Comparison of ENCODE assay signal across 24 cellular contexts in genomic region chrX:33252306-33252825, GRCh38. TPM values are rescaled to one million over a fixed set of nuclear protein-coding genes. Genes with fewer than 3 reads are reported as not detected.
DNase-seq lines count a peak whose midpoint lies in the region; FAIRE-seq and TF ChIP-seq lines count a peak whose summit lies in the region.
"Had no signal": no experiment of that assay in that cellular context is flagged by ENCODE, and none has a peak within 500 bp of the region (broad histone marks: within the 10 kb centered on the region; RNA-seq: fewer than 3 reads in every experiment).

No MANE protein-coding gene starts in this region.

- POLR2A ChIA-PET in PC-9 (lab: Charles Lee; ENCODE audit: unreplicated experiment): no interaction called here

- H3K36me3 Mint-ChIP-seq in Calu3 (ENCODE audit: insufficient read depth, unreplicated experiment) (no peaks in the 10 kb centered on the region), astrocyte (ENCODE audit: low read depth, unreplicated experiment) (no peaks in the 10 kb centered on the region)
- H3K36me3 Mint-ChIP-seq: IgD-negative memory B cell had no signal

- no peaks in the 10 kb centered on the region for H3K9me3 ChIP-seq in astrocyte (ENCODE audit: insufficient read depth, low read depth, low read length)
- H3K9me3 ChIP-seq in PC-9 (ENCODE audit: insufficient read depth, low read depth): no peaks in the 10 kb centered on the region
- H3K9me3 ChIP-seq: adrenal gland, BE2C, transverse colon had no signal

- H2AK5ac ChIP-seq in mesendoderm (ENCODE audit: low read length): no peak overlapping the region

- no TSS peak for BruUV-seq in Calu3 (replicated peaks; lab: Mats Ljungman, UMichigan)
- no TSS peak for BruUV-seq in PC-9 (replicated peaks; lab: Mats Ljungman, UMichigan)

- H3K23ac ChIP-seq in mesendoderm (ENCODE audit: low read length): no peak overlapping the region

- H3K9me2 ChIP-seq in PC-9 (ENCODE audit: insufficient read depth): no peaks in the 10 kb centered on the region

- H3K4me2 ChIP-seq in astrocyte (ENCODE audit: low read length): no peak overlapping the region
- H3K4me2 ChIP-seq in mesendoderm (ENCODE audit: low read length): no peak overlapping the region
- no peak overlapping the region for H3K4me2 ChIP-seq in PC-9

- H3K4me1 ChIP-seq in astrocyte (ENCODE audit: insufficient read depth, low read length) (no peaks in the 10 kb centered on the region), mesendoderm (ENCODE audit: control insufficient read depth, low read depth, low read length) (no peaks in the 10 kb centered on the region), PC-9 (replicated peaks; ENCODE audit: insufficient read depth) (no peaks in the 10 kb centered on the region)
- H3K4me1 ChIP-seq: adrenal gland, BE2C, transverse colon had no signal

- no peak overlapping the region for H3K27ac ChIP-seq in astrocyte (ENCODE audit: low read depth, low read length)
- H3K27ac ChIP-seq in mesendoderm (ENCODE audit: low read depth, low read length): no peak overlapping the region
- H3K27ac ChIP-seq in PC-9: no peak overlapping the region
- H3K27ac ChIP-seq: adrenal gland, epithelial cell of prostate, skin epidermis, transverse colon had no signal

- FAIRE-seq in astrocyte (lab: Jason Lieb, UNC): peak; percentile 75

- H2BK5ac ChIP-seq in mesendoderm (ENCODE audit: low read length): no peak overlapping the region

- H3K79me2 ChIP-seq in astrocyte (ENCODE audit: insufficient read depth, low read length) (no peaks in the 10 kb centered on the region), mesendoderm (ENCODE audit: control insufficient read depth, insufficient read depth, low read length) (no peaks in the 10 kb centered on the region), PC-9 (ENCODE audit: low read depth) (no peaks in the 10 kb centered on the region)

- CTCF ChIA-PET in Calu3 (lab: Charles Lee): no interaction called here
- CTCF ChIA-PET in PC-9 (lab: Charles Lee): no interaction called here

- DNase-seq in Calu3: peak; percentile 8
- DNase-seq in NB4 (ENCODE audit: low read depth): peak; percentile 0
- DNase-seq in astrocyte (ENCODE audit: low read depth): no peak
- DNase-seq in mesendoderm: peak; percentile 69
- DNase-seq in NCI-H1105 (lab: John Stamatoyannopoulos, UW): no peak
- DNase-seq in PC-9: no peak
- DNase-seq in effector CD8-positive, alpha-beta T cell (lab: John Stamatoyannopoulos, UW): no peak
- no peak for DNase-seq in NCI-H446 treated with DMSO at 0.1 percent for 48 hours (lab: John Stamatoyannopoulos, UW)
- DNase-seq: ACHN; activated naive CD4-positive, alpha-beta T cell treated with anti-CD3 and anti-CD28 coated beads for 36 hours; adrenal gland; BE2C; DND-41; kidney glomerular epithelial cell; NCI-H1092; NCI-H1930; NCI-H82; nephron progenitor cell; Right ventricle myocardium superior; transverse colon had no signal

- H3K27me3 Mint-ChIP-seq in Calu3 (ENCODE audit: unreplicated experiment): no peaks in the 10 kb centered on the region
- no peaks in the 10 kb centered on the region for H3K27me3 Mint-ChIP-seq in astrocyte (ENCODE audit: low read depth, unreplicated experiment)
- H3K27me3 Mint-ChIP-seq: IgD-negative memory B cell had no signal

- no CpG with 5 or more reads among the region's 1 CpG for WGBS in mesendoderm (ENCODE audit: extremely low coverage, insufficient coverage, low lambda C conversion rate)

- no peaks in the 10 kb centered on the region for H3K36me3 ChIP-seq in astrocyte (ENCODE audit: insufficient read depth, low read length)
- no peaks in the 10 kb centered on the region for H3K36me3 ChIP-seq in mesendoderm (ENCODE audit: control insufficient read depth, insufficient read depth, low read length)
- H3K36me3 ChIP-seq in PC-9 (ENCODE audit: low read depth): no peaks in the 10 kb centered on the region
- H3K36me3 ChIP-seq: adrenal gland, BE2C, transverse colon had no signal

- H3F3A ChIP-seq in PC-9 (ENCODE audit: insufficient read depth, low read depth): no peaks in the 10 kb centered on the region

- H3K4ac ChIP-seq in mesendoderm (ENCODE audit: low read depth, low read length): no peak overlapping the region

- no peaks in the 10 kb centered on the region for H3K79me1 ChIP-seq in mesendoderm (ENCODE audit: low read length)

- no peaks in the 10 kb centered on the region for H3K27me3 ChIP-seq in astrocyte (ENCODE audit: insufficient read depth, low read length)
- no peaks in the 10 kb centered on the region for H3K27me3 ChIP-seq in mesendoderm (ENCODE audit: insufficient read depth, low read length, poor library complexity)
- no peaks in the 10 kb centered on the region for H3K27me3 ChIP-seq in PC-9 (ENCODE audit: insufficient read depth, low read depth)
- H3K27me3 ChIP-seq: adrenal gland, BE2C, transverse colon had no signal

- H3K9me3 Mint-ChIP-seq in Calu3 (ENCODE audit: low read depth, unreplicated experiment) (no peaks in the 10 kb centered on the region), astrocyte (ENCODE audit: unreplicated experiment) (no peaks in the 10 kb centered on the region)
- H3K9me3 Mint-ChIP-seq: activated naive CD4-positive, alpha-beta T cell treated with anti-CD3 and anti-CD28 coated beads for 36 hours; nephron progenitor cell had no signal

- H4K8ac ChIP-seq in mesendoderm (ENCODE audit: low read depth, low read length): no peak overlapping the region

- no peaks in the 10 kb centered on the region for H4K20me1 ChIP-seq in astrocyte (ENCODE audit: insufficient read depth, low read length)
- no peaks in the 10 kb centered on the region for H4K20me1 ChIP-seq in PC-9 (ENCODE audit: insufficient read depth)

- TF ChIP-seq CTCF in Calu3 (IDR thresholded peaks at IDR 0.05; ENCODE audit: unreplicated experiment): no peak
- TF ChIP-seq CTCF in NB4 (IDR thresholded peaks at IDR 0.05; ENCODE audit: low read depth, low read length): no peak
- TF ChIP-seq CTCF in astrocyte (IDR thresholded peaks at IDR 0.05; ENCODE audit: insufficient read depth, low read depth, low read length): no peak
- TF ChIP-seq CTCF in PC-9 (conservative IDR thresholded peaks at IDR 0.05): no peak

- H2AFZ ChIP-seq in astrocyte (ENCODE audit: low read depth, low read length) (no peak overlapping the region), PC-9 (no peak overlapping the region)

- H3K4me1 Mint-ChIP-seq in Calu3 (ENCODE audit: low read depth, unreplicated experiment) (peaks cover 11% of the 10 kb centered on the region), astrocyte (ENCODE audit: low read depth, unreplicated experiment) (no peaks in the 10 kb centered on the region)
- H3K4me1 Mint-ChIP-seq: IgD-negative memory B cell, nephron progenitor cell had no signal

- no peak overlapping the region for H3K27ac Mint-ChIP-seq in Calu3 (ENCODE audit: unreplicated experiment)
- H3K27ac Mint-ChIP-seq in astrocyte (ENCODE audit: unreplicated experiment): no peak overlapping the region
- H3K27ac Mint-ChIP-seq: activated naive CD4-positive, alpha-beta T cell treated with anti-CD3 and anti-CD28 coated beads for 36 hours; IgD-negative memory B cell; nephron progenitor cell had no signal

- no peak overlapping the region for H3K4me3 ChIP-seq in NB4 (ENCODE audit: low read depth, low read length)
- H3K4me3 ChIP-seq in astrocyte (ENCODE audit: insufficient read depth, low read depth, low read length): no peak overlapping the region
- no peak overlapping the region for H3K4me3 ChIP-seq in mesendoderm (ENCODE audit: low read length)
- H3K4me3 ChIP-seq in PC-9: no peak overlapping the region
- H3K4me3 ChIP-seq: lung, skin epidermis, transverse colon had no signal

- no peak overlapping the region for H3K9ac ChIP-seq in astrocyte (ENCODE audit: low read length)
- H3K9ac ChIP-seq in mesendoderm (ENCODE audit: low read length): no peak overlapping the region

- H2BK120ac ChIP-seq in mesendoderm (ENCODE audit: low read depth, low read length): no peak overlapping the region

- H4K5ac ChIP-seq in mesendoderm (ENCODE audit: low read length): no peak overlapping the region

- no peak overlapping the region for H3K18ac ChIP-seq in mesendoderm (ENCODE audit: low read length)

- no peak overlapping the region for H2BK15ac ChIP-seq in mesendoderm (replicated peaks; ENCODE audit: low read depth)

- H3K56ac ChIP-seq in mesendoderm (ENCODE audit: low read length): no peak overlapping the region

- TF ChIP-seq POLR2A in NB4 (IDR thresholded peaks at IDR 0.05; ENCODE audit: extremely low read depth, insufficient read length): no peak

- H3K4me3 Mint-ChIP-seq in Calu3 (ENCODE audit: low read depth, unreplicated experiment) (no peak overlapping the region), astrocyte (ENCODE audit: unreplicated experiment) (no peak overlapping the region)
- H3K4me3 Mint-ChIP-seq: activated naive CD4-positive, alpha-beta T cell treated with anti-CD3 and anti-CD28 coated beads for 36 hours; IgD-negative memory B cell; nephron progenitor cell had no signal

- intact Hi-C loops in Calu3 (cut with micrococcal nuclease; ENCODE audit: unreplicated experiment) (no loop called here), PC-9 (cut with micrococcal nuclease; ENCODE audit: unreplicated experiment) (no loop called here)

RNA-seq across cellular contexts. Expression of gene DMD, which starts 41.0 kb away (rescaled TPM):
- total RNA-seq in Calu3 (2022): 7.6 and 11.6 TPM in 2 replicates
- 22.2 and 25.0 TPM in 2 replicates for total RNA-seq in astrocyte
- 19.8 TPM for polyA plus RNA-seq in mesendoderm (2013, experiment 1 of 2)
- 17.8 TPM for polyA plus RNA-seq in mesendoderm (2013, experiment 2 of 2)
- 21.2 and 25.3 TPM in 2 replicates for total RNA-seq in PC-9 (2021)

Comparison
In these comparisons a context has a peak if more than half of its experiments do, and no peak if none do; other contexts are left out.
1. DNase-seq: peak in Calu3 (single experiment), NB4 (single experiment) and mesendoderm (single experiment); none in astrocyte (single experiment), NCI-H1105 (single experiment), PC-9 (0 of 2), effector CD8-positive, alpha-beta T cell (single experiment) and NCI-H446 treated with DMSO at 0.1 percent for 48 hours (single experiment).